21 cellular contexts compared by ENCODE assay signal in the genomic region with DNA sequence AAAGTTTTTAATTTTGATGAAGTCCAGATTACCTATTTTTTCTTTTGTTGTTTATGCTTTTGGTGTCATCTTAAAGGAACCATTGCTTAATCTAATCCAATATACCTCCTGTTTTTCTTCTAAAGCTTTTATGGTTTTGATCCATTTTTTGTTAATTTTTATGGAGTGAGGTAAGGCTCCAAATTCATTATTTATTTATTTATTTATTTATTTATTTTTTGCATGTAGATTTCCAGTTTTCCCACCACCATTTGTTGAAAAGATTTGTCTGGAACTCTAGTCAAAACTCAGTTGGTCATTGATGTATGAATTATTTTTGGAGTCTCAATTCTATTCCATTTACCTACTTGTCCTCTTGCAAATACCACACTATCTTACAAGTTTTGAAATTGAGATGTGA.
A peak's percentile ranks its signal among the peaks of the same experiment; 100 is the strongest.
DNase-seq lines count a peak whose midpoint lies in the region; ATAC-seq, FAIRE-seq and TF ChIP-seq lines count a peak whose summit lies in the region.
"Had no signal": no experiment of that assay in that cellular context is flagged by ENCODE, and none has a peak within 500 bp of the region (broad histone marks: within the 10 kb centered on the region; RNA-seq: fewer than 3 reads in every experiment).

No MANE protein-coding gene starts in this region.

- CTCF ChIA-PET in A549 (lab: Yijun Ruan, JAX) = no interaction called here

- FAIRE-seq in A549 (lab: Jason Lieb, UNC) = no peak
- peak; percentile 26 for FAIRE-seq in TTC549 (lab: Jason Lieb, UNC)
- peak; percentile 33 for FAIRE-seq in endometrium (lab: Jason Lieb, UNC)
- FAIRE-seq: D721Med, G401.6, GM12891, GM19239 had no signal

- no peak for TF ChIP-seq CTCF in A549 (IDR thresholded peaks at IDR 0.05)

- TF ChIP-seq RAD21 in A549 (conservative IDR thresholded peaks at IDR 0.05 in 1 of 2, IDR thresholded peaks at IDR 0.05 in 1 of 2) = no peak

- no peak overlapping the region for H3K4me3 ChIP-seq in A549
- H3K4me3 ChIP-seq: BLaER1 had no signal

- TF ChIP-seq POLR2A in A549 (IDR thresholded peaks at IDR 0.05; ENCODE audit: low read length) = no peak

- no peak for TF ChIP-seq EP300 in A549 (IDR thresholded peaks at IDR 0.05)

- no peak overlapping the region for H3K27ac ChIP-seq in A549
- H3K27ac ChIP-seq: 22Rv1, BLaER1 had no signal

- POLR2A ChIA-PET in A549 (lab: Yijun Ruan, JAX) = no interaction called here

- no peaks in the 10 kb centered on the region for H3K4me1 ChIP-seq in A549
- H3K4me1 ChIP-seq: BE2C, BLaER1 had no signal

- ATAC-seq in A549 (no peak), GM19463 (IDR thresholded peaks at IDR 0.05; ENCODE audit: unreplicated experiment) (no peak)

- H3K4me2 ChIP-seq in A549 = no peak overlapping the region
- H3K4me2 ChIP-seq: BLaER1 had no signal

- no peaks in the 10 kb centered on the region for H3K9me3 ChIP-seq in A549
- H3K9me3 ChIP-seq: BE2C, BLaER1 had no signal

- DNase-seq in A549 (ENCODE audit: low read depth in 1 of 2, low spot score in 1 of 2) = no peak
- DNase-seq in activated CD4-positive, CD25-positive, alpha-beta regulatory T cell treated with anti-CD3 and anti-CD28 coated beads, Interleukin-2, amount 50 U/mL, for 72 hours = no peak
- DNase-seq: ACHN; BE2C; C1 segment of cervical spinal cord; Calu3; CD4-positive, alpha-beta memory T cell; CD4-positive, CD25-positive, alpha-beta regulatory T cell; CD8-positive, alpha-beta memory T cell; COR-L47; DMS79 treated with DMSO at 0.1 percent for 48 hours; GF-D8 had no signal

TF ChIP-seq in A549, 52 proteins besides CTCF, POLR2A, EP300 and RAD21:
- TF ChIP-seq ZC3H11A (IDR thresholded peaks at IDR 0.05) = 0 out of 2 replicates have a peak, but pooled peaks have one; percentile 21
- TF ChIP-seq SREBF2 (IDR thresholded peaks at IDR 0.05) = no peak
- TF ChIP-seq, protein P1, sequence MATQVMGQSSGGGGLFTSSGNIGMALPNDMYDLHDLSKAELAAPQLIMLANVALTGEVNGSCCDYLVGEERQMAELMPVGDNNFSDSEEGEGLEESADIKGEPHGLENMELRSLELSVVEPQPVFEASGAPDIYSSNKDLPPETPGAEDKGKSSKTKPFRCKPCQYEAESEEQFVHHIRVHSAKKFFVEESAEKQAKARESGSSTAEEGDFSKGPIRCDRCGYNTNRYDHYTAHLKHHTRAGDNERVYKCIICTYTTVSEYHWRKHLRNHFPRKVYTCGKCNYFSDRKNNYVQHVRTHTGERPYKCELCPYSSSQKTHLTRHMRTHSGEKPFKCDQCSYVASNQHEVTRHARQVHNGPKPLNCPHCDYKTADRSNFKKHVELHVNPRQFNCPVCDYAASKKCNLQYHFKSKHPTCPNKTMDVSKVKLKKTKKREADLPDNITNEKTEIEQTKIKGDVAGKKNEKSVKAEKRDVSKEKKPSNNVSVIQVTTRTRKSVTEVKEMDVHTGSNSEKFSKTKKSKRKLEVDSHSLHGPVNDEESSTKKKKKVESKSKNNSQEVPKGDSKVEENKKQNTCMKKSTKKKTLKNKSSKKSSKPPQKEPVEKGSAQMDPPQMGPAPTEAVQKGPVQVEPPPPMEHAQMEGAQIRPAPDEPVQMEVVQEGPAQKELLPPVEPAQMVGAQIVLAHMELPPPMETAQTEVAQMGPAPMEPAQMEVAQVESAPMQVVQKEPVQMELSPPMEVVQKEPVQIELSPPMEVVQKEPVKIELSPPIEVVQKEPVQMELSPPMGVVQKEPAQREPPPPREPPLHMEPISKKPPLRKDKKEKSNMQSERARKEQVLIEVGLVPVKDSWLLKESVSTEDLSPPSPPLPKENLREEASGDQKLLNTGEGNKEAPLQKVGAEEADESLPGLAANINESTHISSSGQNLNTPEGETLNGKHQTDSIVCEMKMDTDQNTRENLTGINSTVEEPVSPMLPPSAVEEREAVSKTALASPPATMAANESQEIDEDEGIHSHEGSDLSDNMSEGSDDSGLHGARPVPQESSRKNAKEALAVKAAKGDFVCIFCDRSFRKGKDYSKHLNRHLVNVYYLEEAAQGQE (IDR thresholded peaks at IDR 0.05) = no peak
